18 cellular contexts compared by ENCODE assay signal in genomic region chr1:76465030-76465429, GRCh38.
DNase-seq lines count a peak whose midpoint lies in the region; ATAC-seq and TF ChIP-seq lines count a peak whose summit lies in the region.
"Had no signal": no experiment of that assay in that cellular context is flagged by ENCODE, and none has a peak within 500 bp of the region (broad histone marks: within the 10 kb centered on the region; RNA-seq: fewer than 3 reads in every experiment).

No MANE protein-coding gene starts in this region.

- DNase-seq in GM04504 (ENCODE audit: low read depth) = peak; percentile 17
- peak; percentile 29 for DNase-seq in M059J (ENCODE audit: low read depth)
- DNase-seq in choroid plexus epithelial cell (ENCODE audit: low read depth) = peak; percentile 21
- peak; percentile 11 for DNase-seq in non-pigmented ciliary epithelial cell (ENCODE audit: low read depth)
- no peak for DNase-seq in cerebellar nuclear complex (lab: John Stamatoyannopoulos, UW)
- DNase-seq: activated CD4-positive, CD25-positive, alpha-beta regulatory T cell treated with anti-CD3 and anti-CD28 coated beads, Interleukin-2, amount 50 U/mL, for 72 hours; activated effector memory CD4-positive, alpha-beta T cell treated with anti-CD3 and anti-CD28 coated beads, Interleukin-2, amount 50 U/mL, for 16 hours; body of pancreas; C1 segment of cervical spinal cord; islet precursor cell; NCI-H187; NCI-H446 treated with DMSO at 0.1 percent for 48 hours; transverse colon had no signal

- ATAC-seq in HG03521 (IDR thresholded peaks at IDR 0.05; ENCODE audit: unreplicated experiment) = no peak
- no peak for ATAC-seq in GM18520 (IDR thresholded peaks at IDR 0.05; ENCODE audit: unreplicated experiment)
- ATAC-seq: body of pancreas had no signal

- TF ChIP-seq CTCF in choroid plexus epithelial cell (conservative IDR thresholded peaks at IDR 0.05; ENCODE audit: low read depth, low read length) = no peak

- H3K4me3 ChIP-seq in choroid plexus epithelial cell (ENCODE audit: low read depth, low read length) = no peak overlapping the region
- H3K4me3 ChIP-seq: body of pancreas, prostate gland, SJSA1, smooth muscle cell, transverse colon had no signal

Comparison
In these comparisons a context has a peak if more than half of its experiments do, and no peak if none do; other contexts are left out.
1. DNase-seq: peak in GM04504 (single experiment), M059J (single experiment), choroid plexus epithelial cell (single experiment) and non-pigmented ciliary epithelial cell (single experiment); none in cerebellar nuclear complex (0 of 2).